15 cellular contexts compared by ENCODE assay signal in genomic region chr12:65163755-65164154, GRCh38. TPM values are rescaled to one million over a fixed set of nuclear protein-coding genes. Genes with fewer than 3 reads are reported as not detected.
A peak's percentile ranks its signal among the peaks of the same experiment; 100 is the strongest.
DNase-seq lines count a peak whose midpoint lies in the region; ATAC-seq and TF ChIP-seq lines count a peak whose summit lies in the region.
"Had no signal": no experiment of that assay in that cellular context is flagged by ENCODE, and none has a peak within 500 bp of the region (broad histone marks: within the 10 kb centered on the region; RNA-seq: fewer than 3 reads in every experiment).

No MANE protein-coding gene starts in this region.

- H3K4me1 ChIP-seq in foreskin keratinocyte: no peaks in the 10 kb centered on the region

- H3K4me3 ChIP-seq in NB4 (ENCODE audit: low read depth, low read length): no peak overlapping the region
- H3K4me3 ChIP-seq: left lung had no signal

- H3K27ac ChIP-seq in foreskin keratinocyte: no peak overlapping the region
- H3K27ac ChIP-seq: left lung, neutrophil had no signal

- ATAC-seq in GM18499 (IDR thresholded peaks at IDR 0.05; ENCODE audit: insufficient read depth, unreplicated experiment) (peak; percentile 89), GM19395 (IDR thresholded peaks at IDR 0.05; ENCODE audit: unreplicated experiment) (peak; percentile 73), HG02970 (IDR thresholded peaks at IDR 0.05; ENCODE audit: low FRiP score, unreplicated experiment) (peak; percentile 70), foreskin keratinocyte (no peak)
- ATAC-seq: left lung had no signal

- H3K27me3 ChIP-seq in foreskin keratinocyte: peaks cover 28% of the 10 kb centered on the region
- H3K27me3 ChIP-seq: left lung, neutrophil had no signal

- TF ChIP-seq CTCF in NB4 (IDR thresholded peaks at IDR 0.05; ENCODE audit: low read depth, low read length) (no peak), foreskin keratinocyte (conservative IDR thresholded peaks at IDR 0.05) (no peak)

- TF ChIP-seq POLR2A in NB4 (IDR thresholded peaks at IDR 0.05; ENCODE audit: extremely low read depth, insufficient read length): no peak

- peak; percentile 61 for DNase-seq in NB4 (ENCODE audit: low read depth)
- DNase-seq in DMS 273 treated with DMSO at 0.1 percent for 48 hours (lab: John Stamatoyannopoulos, UW): no peak
- no peak for DNase-seq in foreskin keratinocyte
- DNase-seq in NCI-H1694 treated with DMSO at 0.1 percent for 48 hours (lab: John Stamatoyannopoulos, UW): no peak
- DNase-seq in NCI-H1417 treated with DMSO at 0.1 percent for 48 hours (lab: John Stamatoyannopoulos, UW): no peak
- DNase-seq: cerebellar nuclear complex, NCI-H1092 had no signal

RNA-seq across cellular contexts. Expression of gene LEMD3, which starts 5.6 kb away (rescaled TPM):
- total RNA-seq in foreskin keratinocyte: 22.8 and 23.6 TPM in 2 replicates
- polyA plus RNA-seq in foreskin keratinocyte: 4.2 and 4.7 TPM in 2 replicates

RNA-seq across cellular contexts. Expression of gene WIF1, which starts 42.6 kb away (rescaled TPM):
- total RNA-seq in foreskin keratinocyte: not detected in 2 replicates
- polyA plus RNA-seq in foreskin keratinocyte: not detected in 2 replicates
- total RNA-seq: activated T-helper 2 cell treated with anti-CD3 and anti-CD28 coated beads, Interferon-gamma antibody, Interleukin-2, Interleukin-4, amounts not matched to agents 10 μg/mL and 5 μg/mL and 100 μg/mL, durations not matched to agents 14 hours and 24 hours and 36 hours; fibroblast of villous mesenchyme had no signal
- polyA plus RNA-seq: CD14-positive monocyte had no signal
